Comparison of ENCODE assay signal across 8 cellular contexts in genomic region chr1:202235856-202236837, GRCh38. TPM values are rescaled to one million over a fixed set of nuclear protein-coding genes. Genes with fewer than 3 reads are reported as not detected.
A peak's percentile ranks its signal among the peaks of the same experiment; 100 is the strongest.
DNase-seq lines count a peak whose midpoint lies in the region; ATAC-seq lines count a peak whose summit lies in the region.

No MANE protein-coding gene starts in this region.

- H3K27ac ChIP-seq in mesodermal cell (ENCODE audit: low read depth, low read length, severe bottlenecking): peak overlapping the region; percentile 96

- no peaks in the 10 kb centered on the region for H3K36me3 ChIP-seq in mesodermal cell (ENCODE audit: control insufficient read depth, insufficient read depth, low read length)

- no peak overlapping the region for H3K4me3 ChIP-seq in mesodermal cell (ENCODE audit: extremely low read depth, insufficient read depth, low read length, poor library complexity, severe bottlenecking)

- no peaks in the 10 kb centered on the region for H3K9me3 ChIP-seq in mesodermal cell (ENCODE audit: control insufficient read depth, low read length)

- H3K4me1 ChIP-seq in mesodermal cell (ENCODE audit: control insufficient read depth, insufficient read depth, low read length, poor library complexity, severe bottlenecking): peaks cover 42% of the 10 kb centered on the region

- peak; percentile 36 for DNase-seq in DMS 273 treated with DMSO at 0.1 percent for 48 hours (lab: John Stamatoyannopoulos, UW)
- peak; percentile 69 for DNase-seq in NCI-H510A (lab: John Stamatoyannopoulos, UW)
- peak; percentile 50 to 62 for DNase-seq in activated CD4-positive, alpha-beta T cell treated with anti-CD3 and anti-CD28 coated beads, Interleukin-2, amount 50 U/mL, for 24 hours (ENCODE audit: low read depth in 1 of 2, low spot score in 1 of 2)
- DNase-seq in effector CD4-positive, alpha-beta T cell: peak; percentile 57
- peak; percentile 26 to 41 for DNase-seq in stimulated activated CD8-positive, alpha-beta memory T cell treated with anti-CD3 and anti-CD28 coated beads, Interleukin-4, amount 100 ng/mL, for 1 hour (ENCODE audit: low read depth in 2 of 2, low spot score in 1 of 2)
- DNase-seq in DMS79 (lab: John Stamatoyannopoulos, UW): no peak

- ATAC-seq in HG02852 (IDR thresholded peaks at IDR 0.05; ENCODE audit: unreplicated experiment): peak; percentile 54

- WGBS in mesodermal cell (ENCODE audit: insufficient coverage in 2 of 2), 2 experiments: 43 to 44% methylated on average over 13 to 15 of the region's 19 CpGs

RNA-seq across cellular contexts. Expression of gene LGR6, which starts 42.5 kb away (rescaled TPM):
- polyA plus RNA-seq in mesodermal cell (2013, experiment 1 of 2): 0.26 TPM
- polyA plus RNA-seq in mesodermal cell (2013, experiment 2 of 2): 0.15 TPM
